14 cellular contexts compared by ENCODE assay signal in the genomic region with DNA sequence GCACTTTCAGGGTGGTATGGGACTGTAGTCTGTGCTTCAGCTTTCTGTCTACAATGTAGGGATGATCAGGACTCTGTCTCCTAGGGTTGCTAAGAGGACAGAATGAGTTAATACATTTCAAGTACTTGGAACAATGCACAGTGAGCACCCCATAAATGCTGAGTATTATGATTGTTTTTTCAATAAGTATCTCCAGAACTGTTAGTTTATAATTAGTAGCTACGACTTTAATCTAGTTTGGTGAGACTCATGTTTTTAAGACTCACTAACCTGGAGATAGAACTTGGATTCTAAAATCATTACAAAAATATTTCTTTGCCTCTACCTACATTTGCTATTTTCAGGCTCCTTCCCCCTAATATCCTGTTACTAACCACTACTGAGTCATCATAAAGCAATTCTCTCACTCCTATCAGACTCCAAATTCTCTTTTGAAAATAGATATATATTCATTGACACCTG.
DNase-seq lines count a peak whose midpoint lies in the region; ATAC-seq and TF ChIP-seq lines count a peak whose summit lies in the region.
"Had no signal": no experiment of that assay in that cellular context is flagged by ENCODE, and none has a peak within 500 bp of the region (broad histone marks: within the 10 kb centered on the region; RNA-seq: fewer than 3 reads in every experiment).

No MANE protein-coding gene starts in this region.

- CTCF ChIA-PET in IMR-90 (lab: Yijun Ruan, JAX) = interaction anchor here (1.3 to 6.1 kb wide), 3 partner anchors 16 to 95 kb away, joined by 4 to 46 read pairs (median 7); a partner anchor contains a TSS
- CTCF ChIA-PET in Caco-2 (lab: Charles Lee) = interaction anchor here (1.4 kb wide), 1 partner anchor 11 kb away, joined by 3 read pairs; no protein-coding TSS in a partner anchor

- H3K9me3 ChIP-seq in IMR-90 (ENCODE audit: control insufficient read depth, insufficient read depth, low read length) = no peaks in the 10 kb centered on the region
- H3K9me3 ChIP-seq in mesenchymal stem cell (ENCODE audit: control insufficient read depth, low read length) = no peaks in the 10 kb centered on the region
- H3K9me3 ChIP-seq in trophoblast cell (ENCODE audit: insufficient read depth, low read depth, low read length) = no peaks in the 10 kb centered on the region
- no peaks in the 10 kb centered on the region for H3K9me3 ChIP-seq in Caco-2

- no peaks in the 10 kb centered on the region for H4K20me1 ChIP-seq in IMR-90 (ENCODE audit: insufficient read depth, low read length)

- H2BK15ac ChIP-seq in IMR-90 (ENCODE audit: low read depth, low read length) = peak overlapping the region; percentile 83
- H2BK15ac ChIP-seq in mesenchymal stem cell (ENCODE audit: low read depth, poor library complexity, severe bottlenecking) = no peak overlapping the region

- BruUV-seq in IMR-90 (replicated peaks; lab: Mats Ljungman, UMichigan) (no TSS peak), Caco-2 (replicated peaks; lab: Mats Ljungman, UMichigan) (no TSS peak)

- DNase-seq in A172 (ENCODE audit: low spot score) = peak; percentile 41
- peak; percentile 51 for DNase-seq in IMR-90
- peak; percentile 55 for DNase-seq in astrocyte of the spinal cord (ENCODE audit: low read depth, low spot score)
- DNase-seq in mesenchymal stem cell = peak; percentile 32
- DNase-seq in stimulated activated effector memory CD8-positive, alpha-beta T cell treated with anti-CD3 and anti-CD28 coated beads, Interleukin-12 subunit alpha, Interleukin-12 subunit beta, amount 100 ng/mL, for 72 hours (ENCODE audit: low spot score in 2 of 2) = no peak
- no peak for DNase-seq in NCI-H69 (lab: John Stamatoyannopoulos, UW)
- DNase-seq in trophoblast cell = no peak
- DNase-seq in Caco-2 = no peak
- DNase-seq: hypothalamus; naive thymus-derived CD4-positive, alpha-beta T cell; NCI-H1105; stimulated activated CD4-positive, alpha-beta T cell treated with anti-CD3 and anti-CD28 coated beads, Interleukin-4, amount 100 ng/mL, for 1 hour had no signal

- H3K36me3 Mint-ChIP-seq in stimulated activated effector memory CD8-positive, alpha-beta T cell treated with anti-CD3 and anti-CD28 coated beads, Interleukin-12 subunit alpha, Interleukin-12 subunit beta, amount 100 ng/mL, for 72 hours = no peaks in the 10 kb centered on the region
- no peaks in the 10 kb centered on the region for H3K36me3 Mint-ChIP-seq in Caco-2 (ENCODE audit: insufficient read depth, unreplicated experiment)
- H3K36me3 Mint-ChIP-seq: activated naive CD4-positive, alpha-beta T cell treated with anti-CD3 and anti-CD28 coated beads, Interleukin-2, amount 50 U/mL, for 24 hours; naive thymus-derived CD4-positive, alpha-beta T cell had no signal

- H3K4ac ChIP-seq in IMR-90 (ENCODE audit: low read depth, low read length) (peak overlapping the region; percentile 99), mesenchymal stem cell (ENCODE audit: low read depth in 1 of 2, low read length in 2 of 2) (peak overlapping the region; percentile 69 to 80), trophoblast cell (ENCODE audit: low read depth, low read length) (no peak overlapping the region)

- H3K27me3 ChIP-seq in IMR-90 (ENCODE audit: control insufficient read depth, insufficient read depth, low read length) (no peaks in the 10 kb centered on the region), mesenchymal stem cell (ENCODE audit: control insufficient read depth in 1 of 2, insufficient read depth in 1 of 2, low read length in 2 of 2) (no peaks in the 10 kb centered on the region), trophoblast cell (ENCODE audit: insufficient read depth, low read length) (no peaks in the 10 kb centered on the region), Caco-2 (replicated peaks; ENCODE audit: control insufficient read depth, insufficient read depth, low read length) (no peaks in the 10 kb centered on the region)

- no peak for TF ChIP-seq POLR2A in IMR-90 (IDR thresholded peaks at IDR 0.05; ENCODE audit: low read depth, low read length)

- peak overlapping the region; percentile 99 for H2BK5ac ChIP-seq in IMR-90 (ENCODE audit: low read depth, low read length, poor library complexity, severe bottlenecking)
- H2BK5ac ChIP-seq in mesenchymal stem cell (ENCODE audit: low read depth, low read length, poor library complexity, severe bottlenecking) = peak overlapping the region; percentile 91
- no peak overlapping the region for H2BK5ac ChIP-seq in trophoblast cell (ENCODE audit: low read depth, low read length, poor library complexity)

- H3K14ac ChIP-seq in IMR-90 (replicated peaks; ENCODE audit: low read depth, low read length) = peak overlapping the region; percentile 99
- peak overlapping the region in 1 of 2 experiments; percentile 4 for H3K14ac ChIP-seq in mesenchymal stem cell (ENCODE audit: low read length in 2 of 2)
- no peak overlapping the region for H3K14ac ChIP-seq in trophoblast cell (ENCODE audit: low read length)

- no peak for TF ChIP-seq RAD21 in IMR-90 (IDR thresholded peaks at IDR 0.05; ENCODE audit: low read length)

- intact Hi-C loops in IMR-90 (cut with micrococcal nuclease) = loop anchor here (10.0 kb wide), 1 partner anchor 499 kb away; no protein-coding TSS in a partner anchor
- intact Hi-C loops in Caco-2 (cut with micrococcal nuclease; ENCODE audit: unreplicated experiment) = no loop called here

- peak overlapping the region; percentile 98 for H4K5ac ChIP-seq in IMR-90 (ENCODE audit: low read depth, low read length)

- peaks cover 15% of the 10 kb centered on the region for H3K9me1 ChIP-seq in IMR-90 (ENCODE audit: insufficient read depth, low read length)

- no peaks in the 10 kb centered on the region for H3K36me3 ChIP-seq in IMR-90 (ENCODE audit: control insufficient read depth, insufficient read depth, low read length)
- no peaks in the 10 kb centered on the region for H3K36me3 ChIP-seq in mesenchymal stem cell (ENCODE audit: control insufficient read depth in 1 of 2, insufficient read depth in 2 of 2, low read depth in 1 of 2, low read length in 2 of 2)
- no peaks in the 10 kb centered on the region for H3K36me3 ChIP-seq in trophoblast cell (ENCODE audit: control insufficient read depth in 1 of 2, insufficient read depth in 2 of 2, low read length in 2 of 2)
- H3K36me3 ChIP-seq in Caco-2 (ENCODE audit: control insufficient read depth, insufficient read depth, low read length) = no peaks in the 10 kb centered on the region

- no CpG with 5 or more reads among the region's 1 CpG for WGBS in IMR-90 (ENCODE audit: extremely low coverage in 2 of 2, insufficient read length in 1 of 2), 2 experiments
- WGBS in mesenchymal stem cell = no CpG with 5 or more reads among the region's 1 CpG
- WGBS in trophoblast cell (ENCODE audit: extremely low coverage, insufficient coverage, insufficient read length) = no CpG with 5 or more reads among the region's 1 CpG

- H3K27me3 Mint-ChIP-seq in Caco-2 (ENCODE audit: insufficient read depth, unreplicated experiment) = no peaks in the 10 kb centered on the region

- dilution Hi-C loops in IMR-90 (cut with HindIII; ENCODE audit: low sequenced_read_pairs, unreplicated experiment) = loop anchor here (25.0 kb wide), 1 partner anchor 97 kb away; a partner anchor contains a TSS

- H3K79me1 ChIP-seq in IMR-90 (ENCODE audit: low read depth in 1 of 2, low read length in 2 of 2) (peaks cover 16 to 41% of the 10 kb centered on the region in 2 experiments; a peak in 3 of 4 replicates), mesenchymal stem cell (replicated peaks; ENCODE audit: low read length, poor library complexity, severe bottlenecking) (peaks cover 2% of the 10 kb centered on the region), trophoblast cell (ENCODE audit: low read length) (no peaks in the 10 kb centered on the region)

- H3K27ac Mint-ChIP-seq in stimulated activated effector memory CD8-positive, alpha-beta T cell treated with anti-CD3 and anti-CD28 coated beads, Interleukin-12 subunit alpha, Interleukin-12 subunit beta, amount 100 ng/mL, for 72 hours = no peak overlapping the region
- H3K27ac Mint-ChIP-seq in Caco-2 (ENCODE audit: unreplicated experiment) = no peak overlapping the region
- H3K27ac Mint-ChIP-seq: activated naive CD4-positive, alpha-beta T cell treated with anti-CD3 and anti-CD28 coated beads, Interleukin-2, amount 50 U/mL, for 24 hours; naive thymus-derived CD4-positive, alpha-beta T cell had no signal

- H3K23ac ChIP-seq in IMR-90 (ENCODE audit: low read depth, low read length) = peak overlapping the region; percentile 90
- no peak overlapping the region for H3K23ac ChIP-seq in mesenchymal stem cell (ENCODE audit: low read length in 2 of 2)
- no peak overlapping the region for H3K23ac ChIP-seq in trophoblast cell (ENCODE audit: low read length)

- H2AK5ac ChIP-seq in IMR-90 (ENCODE audit: low read depth, low read length) (peak overlapping the region; percentile 99), mesenchymal stem cell (ENCODE audit: low read length, severe bottlenecking) (peak overlapping the region; percentile 97), trophoblast cell (ENCODE audit: low read length) (no peak overlapping the region)

- H4K91ac ChIP-seq in IMR-90 (ENCODE audit: insufficient read depth, low read depth, low read length) = peak overlapping the region; percentile 98
- peak overlapping the region; percentile 25 for H4K91ac ChIP-seq in mesenchymal stem cell (ENCODE audit: low read length)
- no peak overlapping the region for H4K91ac ChIP-seq in trophoblast cell (ENCODE audit: low read depth, low read length)

- no peak for ATAC-seq in IMR-90 (ENCODE audit: low read depth)
- no peak for ATAC-seq in stimulated activated effector memory CD8-positive, alpha-beta T cell treated with anti-CD3 and anti-CD28 coated beads, Interleukin-12 subunit alpha, Interleukin-12 subunit beta, amount 100 ng/mL, for 72 hours
- ATAC-seq: activated CD4-positive, CD25-positive, alpha-beta regulatory T cell treated with anti-CD3 and anti-CD28 coated beads, Interleukin-2, amount 50 U/mL, for 24 hours; naive thymus-derived CD4-positive, alpha-beta T cell had no signal

- peak overlapping the region; percentile 92 for H3K27ac ChIP-seq in IMR-90 (ENCODE audit: insufficient read depth, low read length)
- peak overlapping the region; percentile 98 for H3K27ac ChIP-seq in mesenchymal stem cell (ENCODE audit: low read length, poor library complexity, severe bottlenecking)
- H3K27ac ChIP-seq in trophoblast cell (ENCODE audit: low read depth, low read length) = no peak overlapping the region

- no peak overlapping the region for H3K4me3 ChIP-seq in IMR-90 (ENCODE audit: insufficient read depth, low read depth, low read length)
- no peak overlapping the region for H3K4me3 ChIP-seq in astrocyte of the spinal cord (ENCODE audit: low read depth, low read length)
- no peak overlapping the region for H3K4me3 ChIP-seq in mesenchymal stem cell (ENCODE audit: insufficient read depth in 1 of 2, low read depth in 1 of 2, low read length in 2 of 2)
- H3K4me3 ChIP-seq in trophoblast cell (ENCODE audit: low read depth, low read length) = no peak overlapping the region
- no peak overlapping the region for H3K4me3 ChIP-seq in Caco-2 (ENCODE audit: low read depth, low read length)

- peaks cover 23% of the 10 kb centered on the region for H3K4me1 ChIP-seq in IMR-90 (ENCODE audit: control insufficient read depth, insufficient read depth, low read length)
- peaks cover 6% of the 10 kb centered on the region for H3K4me1 ChIP-seq in mesenchymal stem cell (ENCODE audit: control insufficient read depth, insufficient read depth, low read depth, low read length)
- H3K4me1 ChIP-seq in trophoblast cell (ENCODE audit: control insufficient read depth in 1 of 2, insufficient read depth in 2 of 2, low read length in 2 of 2) = no peaks in the 10 kb centered on the region
- H3K4me1 ChIP-seq in Caco-2 = peaks cover 5% of the 10 kb centered on the region; the same call in 1 of the 2 replicates

- H4K12ac ChIP-seq in trophoblast cell (ENCODE audit: low read depth, low read length) = no peak overlapping the region

- H3K18ac ChIP-seq in IMR-90 (ENCODE audit: low read depth, low read length) = peak overlapping the region; percentile 99
- peak overlapping the region; percentile 52 to 82 for H3K18ac ChIP-seq in mesenchymal stem cell (ENCODE audit: low read depth in 1 of 2, low read length in 2 of 2)
- H3K18ac ChIP-seq in trophoblast cell (ENCODE audit: low read length) = no peak overlapping the region

- no peaks in the 10 kb centered on the region for H3K9me3 Mint-ChIP-seq in stimulated activated effector memory CD8-positive, alpha-beta T cell treated with anti-CD3 and anti-CD28 coated beads, Interleukin-12 subunit alpha, Interleukin-12 subunit beta, amount 100 ng/mL, for 72 hours
- no peaks in the 10 kb centered on the region for H3K9me3 Mint-ChIP-seq in Caco-2 (ENCODE audit: unreplicated experiment)
- H3K9me3 Mint-ChIP-seq: activated naive CD4-positive, alpha-beta T cell treated with anti-CD3 and anti-CD28 coated beads, Interleukin-2, amount 50 U/mL, for 24 hours had no signal

- H2BK120ac ChIP-seq in IMR-90 (ENCODE audit: low read depth, low read length) (peak overlapping the region; percentile 99), mesenchymal stem cell (ENCODE audit: low read depth, low read length) (no peak overlapping the region), trophoblast cell (ENCODE audit: insufficient read depth, low read length, poor library complexity) (no peak overlapping the region)

- no peak overlapping the region for H3K4me3 Mint-ChIP-seq in stimulated activated effector memory CD8-positive, alpha-beta T cell treated with anti-CD3 and anti-CD28 coated beads, Interleukin-12 subunit alpha, Interleukin-12 subunit beta, amount 100 ng/mL, for 72 hours
- H3K4me3 Mint-ChIP-seq in Caco-2 (ENCODE audit: unreplicated experiment) = no peak overlapping the region
- H3K4me3 Mint-ChIP-seq: activated naive CD4-positive, alpha-beta T cell treated with anti-CD3 and anti-CD28 coated beads, Interleukin-2, amount 50 U/mL, for 24 hours; naive thymus-derived CD4-positive, alpha-beta T cell had no signal

- H3K56ac ChIP-seq in IMR-90 (ENCODE audit: extremely low read depth, insufficient read depth, low read length) = peak overlapping the region; percentile 86

- TF ChIP-seq CTCF in IMR-90 (conservative IDR thresholded peaks at IDR 0.05; ENCODE audit: low read depth, low read length) (no peak), astrocyte of the spinal cord (IDR thresholded peaks at IDR 0.05; ENCODE audit: low read depth, low read length) (no peak), Caco-2 (IDR thresholded peaks at IDR 0.05; ENCODE audit: insufficient read depth in 1 of 2, low read depth in 1 of 2, low read length in 1 of 2, severe bottlenecking in 1 of 2, unreplicated experiment in 1 of 2) (no peak)

- peak overlapping the region; percentile 82 for H2AK9ac ChIP-seq in IMR-90 (replicated peaks; ENCODE audit: low read depth, low read length, poor library complexity)

- H2AFZ ChIP-seq in IMR-90 (replicated peaks; ENCODE audit: low read length, poor library complexity) (no peak overlapping the region), mesenchymal stem cell (ENCODE audit: low read depth, low read length) (no peak overlapping the region), trophoblast cell (ENCODE audit: insufficient read depth, low read length, poor library complexity) (no peak overlapping the region)

- peak overlapping the region; percentile 7; the same call in 1 of the 2 replicates for H3K9ac ChIP-seq in IMR-90 (ENCODE audit: low read depth, low read length)
- peak overlapping the region; percentile 74 for H3K9ac ChIP-seq in mesenchymal stem cell (ENCODE audit: low read length)
- no peak overlapping the region for H3K9ac ChIP-seq in trophoblast cell (ENCODE audit: low read length)

- in situ Hi-C loops in IMR-90 (cut with MboI; ENCODE audit: low sequenced_read_pairs) = no loop called here
- in situ Hi-C loops in astrocyte of the spinal cord (cut with HindIII; ENCODE audit: low sequenced_read_pairs) = no loop called here

- H4K8ac ChIP-seq in IMR-90 (ENCODE audit: low read depth in 2 of 2, low read length in 2 of 2) (peak overlapping the region; percentile 87 to 96), mesenchymal stem cell (ENCODE audit: low read length) (peak overlapping the region; percentile 88), trophoblast cell (ENCODE audit: low read depth, low read length) (no peak overlapping the region)

- H3K4me1 Mint-ChIP-seq in stimulated activated effector memory CD8-positive, alpha-beta T cell treated with anti-CD3 and anti-CD28 coated beads, Interleukin-12 subunit alpha, Interleukin-12 subunit beta, amount 100 ng/mL, for 72 hours = no peaks in the 10 kb centered on the region
- peaks cover 7% of the 10 kb centered on the region for H3K4me1 Mint-ChIP-seq in Caco-2 (ENCODE audit: low read depth, unreplicated experiment)
- H3K4me1 Mint-ChIP-seq: activated naive CD4-positive, alpha-beta T cell treated with anti-CD3 and anti-CD28 coated beads, Interleukin-2, amount 50 U/mL, for 24 hours; naive thymus-derived CD4-positive, alpha-beta T cell had no signal

- peak overlapping the region; percentile 61; the same call in 1 of the 2 replicates for H3K4me2 ChIP-seq in IMR-90 (ENCODE audit: low read depth, low read length)
- H3K4me2 ChIP-seq in mesenchymal stem cell (ENCODE audit: low read length, poor library complexity, severe bottlenecking) = no peak overlapping the region
- no peak overlapping the region for H3K4me2 ChIP-seq in trophoblast cell (ENCODE audit: low read length)

- no peaks in the 10 kb centered on the region for H3K79me2 ChIP-seq in trophoblast cell (ENCODE audit: control insufficient read depth, insufficient read depth, low read length, poor library complexity)

- peak overlapping the region; percentile 100 for H2BK20ac ChIP-seq in IMR-90 (ENCODE audit: low read depth, low read length)

- H2BK12ac ChIP-seq in mesenchymal stem cell (ENCODE audit: low read length in 2 of 2) (peak overlapping the region; percentile 79 to 93), trophoblast cell (ENCODE audit: low read length) (no peak overlapping the region)

- POLR2A ChIA-PET in IMR-90 (lab: Charles Lee; ENCODE audit: unreplicated experiment) = interaction anchor here (0.7 to 3.6 kb wide), 2 partner anchors 15 to 94 kb away, joined by 3 to 26 read pairs; a partner anchor contains a TSS
- POLR2A ChIA-PET in Caco-2 (lab: Charles Lee) = no interaction called here

Comparison
In these comparisons a context has a peak if more than half of its experiments do, and no peak if none do; other contexts are left out.
1. DNase-seq: peak in A172 (single experiment), IMR-90 (single experiment), astrocyte of the spinal cord (single experiment) and mesenchymal stem cell (single experiment); none in stimulated activated effector memory CD8-positive, alpha-beta T cell treated with anti-CD3 and anti-CD28 coated beads, Interleukin-12 subunit alpha, Interleukin-12 subunit beta, amount 100 ng/mL, for 72 hours (0 of 2), NCI-H69 (single experiment), trophoblast cell (0 of 2) and Caco-2 (0 of 2).